In genomic region chr2:61764035-61764800, GRCh38 we compare ENCODE assay signal across 8 cellular contexts.
DNase-seq lines count a peak whose midpoint lies in the region; ATAC-seq and TF ChIP-seq lines count a peak whose summit lies in the region.

No MANE protein-coding gene starts in this region.

- peak overlapping the region; percentile 71 for H3K18ac ChIP-seq in IMR-90 (ENCODE audit: low read depth, low read length)

- H2BK15ac ChIP-seq in IMR-90 (ENCODE audit: low read depth, low read length) = peak overlapping the region; percentile 93

- H3K79me2 ChIP-seq in OCI-LY7 (ENCODE audit: insufficient read depth, low read depth, low read length) = peaks cover 9% of the 10 kb centered on the region; the same call in 1 of the 2 replicates

- H3K9me1 ChIP-seq in IMR-90 (ENCODE audit: insufficient read depth, low read length) = no peaks in the 10 kb centered on the region; the same call in 1 of the 2 replicates

- peak overlapping the region; percentile 96 for H4K91ac ChIP-seq in IMR-90 (ENCODE audit: insufficient read depth, low read depth, low read length)

- H3K27me3 ChIP-seq in IMR-90 (ENCODE audit: control insufficient read depth, insufficient read depth, low read length) = no peaks in the 10 kb centered on the region
- H3K27me3 ChIP-seq in mononuclear cell (ENCODE audit: insufficient read depth, low read length) = no peaks in the 10 kb centered on the region

- H3K4me1 ChIP-seq in IMR-90 (ENCODE audit: control insufficient read depth, insufficient read depth, low read length) (0 out of 2 replicates have a peak, but pooled peaks cover 2% of the 10 kb centered on the region), OCI-LY7 (ENCODE audit: insufficient read depth, low read length, poor library complexity, severe bottlenecking) (peaks cover 17% of the 10 kb centered on the region), mononuclear cell (ENCODE audit: insufficient read depth, low read length) (peaks cover 10% of the 10 kb centered on the region)

- H2BK120ac ChIP-seq in IMR-90 (ENCODE audit: low read depth, low read length) = peak overlapping the region; percentile 30

- H4K8ac ChIP-seq in IMR-90 (ENCODE audit: low read depth in 2 of 2, low read length in 2 of 2) = peak overlapping the region; percentile 98 to 99

- peak overlapping the region; percentile 98 for H3K56ac ChIP-seq in IMR-90 (ENCODE audit: extremely low read depth, insufficient read depth, low read length)

- no peaks in the 10 kb centered on the region for H3K9me2 ChIP-seq in OCI-LY7 (ENCODE audit: insufficient read depth, low read length)

- H2BK20ac ChIP-seq in IMR-90 (ENCODE audit: low read depth, low read length) = 0 out of 2 replicates have a peak overlapping the region, but pooled peaks have one; percentile 1

- H3K27ac ChIP-seq in IMR-90 (ENCODE audit: insufficient read depth, low read length) (peak overlapping the region; percentile 90), OCI-LY7 (ENCODE audit: low read depth, low read length, poor library complexity, severe bottlenecking) (peak overlapping the region; percentile 67)

- H4K5ac ChIP-seq in IMR-90 (ENCODE audit: low read depth, low read length) = peak overlapping the region; percentile 98

- H3K79me1 ChIP-seq in IMR-90 (ENCODE audit: low read depth in 1 of 2, low read length in 2 of 2) = peaks cover 0 to 12% of the 10 kb centered on the region in 2 experiments; a peak in 1 of 4 replicates

- H3K4me2 ChIP-seq in IMR-90 (ENCODE audit: low read depth, low read length) = peak overlapping the region; percentile 88
- peak overlapping the region; percentile 61 for H3K4me2 ChIP-seq in OCI-LY7 (ENCODE audit: low read length)

- no peaks in the 10 kb centered on the region for H3K36me3 ChIP-seq in IMR-90 (ENCODE audit: control insufficient read depth, insufficient read depth, low read length)
- no peaks in the 10 kb centered on the region for H3K36me3 ChIP-seq in OCI-LY7 (ENCODE audit: insufficient read depth, low read length)

- ATAC-seq in GM21529 (IDR thresholded peaks at IDR 0.05; ENCODE audit: unreplicated experiment) (peak; percentile 98), IMR-90 (ENCODE audit: low read depth) (peak; percentile 99)

- dilution Hi-C loops in IMR-90 (cut with HindIII; ENCODE audit: low sequenced_read_pairs, unreplicated experiment) = no loop called here

- peaks cover 5% of the 10 kb centered on the region for H4K20me1 ChIP-seq in IMR-90 (ENCODE audit: insufficient read depth, low read length)
- no peaks in the 10 kb centered on the region for H4K20me1 ChIP-seq in OCI-LY7 (ENCODE audit: insufficient read depth, low read length)

- DNase-seq in DMS114 treated with DMSO at 0.1 percent for 48 hours (lab: John Stamatoyannopoulos, UW; ENCODE audit: unreplicated experiment) (peak; percentile 97), IMR-90 (peak; percentile 99), OCI-LY7 (ENCODE audit: low spot score) (peak; percentile 97), activated T-cell treated with anti-CD3 and anti-CD28 coated beads for 4 hours (peak; percentile 95), epithelial cell of esophagus (ENCODE audit: low read depth) (peak; percentile 99)
- peak; percentile 96 for DNase-seq in stimulated activated CD8-positive, alpha-beta memory T cell treated with anti-CD3 and anti-CD28 coated beads, Interleukin-2, amount 100 ng/mL, for 48 hours (ENCODE audit: low read depth in 2 of 2)

- WGBS in IMR-90 (ENCODE audit: extremely low coverage in 2 of 2, insufficient read length in 1 of 2), 2 experiments = 6% methylated on average over 7 of the region's 70 CpGs; no CpG with 5 or more reads in 1 of the 2 experiments

- TF ChIP-seq RAD21 in IMR-90 (IDR thresholded peaks at IDR 0.05; ENCODE audit: low read length) = no peak

- H2AFZ ChIP-seq in IMR-90 (replicated peaks; ENCODE audit: low read length, poor library complexity) (peak overlapping the region; percentile 92), OCI-LY7 (ENCODE audit: low read length) (peak overlapping the region; percentile 86)

- H3K4me3 ChIP-seq in IMR-90 (ENCODE audit: insufficient read depth, low read depth, low read length) (peak overlapping the region; percentile 50), OCI-LY7 (ENCODE audit: low read depth, low read length, poor library complexity, severe bottlenecking) (peak overlapping the region; percentile 90), epithelial cell of esophagus (ENCODE audit: low read length) (peak overlapping the region; percentile 76), mononuclear cell (ENCODE audit: low read length) (peak overlapping the region; percentile 97)

- intact Hi-C loops in IMR-90 (cut with micrococcal nuclease) (no loop called here), OCI-LY7 (cut with micrococcal nuclease; ENCODE audit: unreplicated experiment) (no loop called here)

- peak; percentile 98 for TF ChIP-seq POLR2A in IMR-90 (IDR thresholded peaks at IDR 0.05; ENCODE audit: low read depth, low read length)

- peak overlapping the region; percentile 95 for H2AK9ac ChIP-seq in IMR-90 (replicated peaks; ENCODE audit: low read depth, low read length, poor library complexity)

- peak overlapping the region; percentile 94 for H3K23ac ChIP-seq in IMR-90 (ENCODE audit: low read depth, low read length)

- POLR2A ChIA-PET in IMR-90 (lab: Charles Lee; ENCODE audit: unreplicated experiment) (interaction anchor here (0.6 kb wide), 1 partner anchor 102 kb away, joined by 5 read pairs; no protein-coding TSS in a partner anchor), OCI-LY7 (lab: Charles Lee) (interaction anchor here (1.1 kb wide), 1 partner anchor 12 kb away, joined by 4 read pairs; no protein-coding TSS in a partner anchor)

- BruUV-seq in IMR-90 (replicated peaks; lab: Mats Ljungman, UMichigan) (no TSS peak), OCI-LY7 (replicated peaks; lab: Mats Ljungman, UMichigan) (TSS peak; percentile 98)

- H3K9me3 ChIP-seq in IMR-90 (ENCODE audit: control insufficient read depth, insufficient read depth, low read length) (no peaks in the 10 kb centered on the region), OCI-LY7 (ENCODE audit: low read length) (no peaks in the 10 kb centered on the region), mononuclear cell (ENCODE audit: low read depth, low read length) (no peaks in the 10 kb centered on the region)

- TF ChIP-seq CTCF in IMR-90 (conservative IDR thresholded peaks at IDR 0.05; ENCODE audit: low read depth, low read length) (no peak), OCI-LY7 (conservative IDR thresholded peaks at IDR 0.05; ENCODE audit: low read length) (no peak), epithelial cell of esophagus (IDR thresholded peaks at IDR 0.05; ENCODE audit: insufficient read depth, low read depth, low read length, missing control alignments) (no peak)

- CTCF ChIA-PET in IMR-90 (lab: Yijun Ruan, JAX) = no interaction called here
- CTCF ChIA-PET in OCI-LY7 (lab: Charles Lee; ENCODE audit: unreplicated experiment) = no interaction called here

- in situ Hi-C loops in IMR-90 (cut with MboI; ENCODE audit: low sequenced_read_pairs) = no loop called here

- H3K4ac ChIP-seq in IMR-90 (ENCODE audit: low read depth, low read length) = peak overlapping the region; percentile 94

- peak overlapping the region; percentile 70 for H3K14ac ChIP-seq in IMR-90 (replicated peaks; ENCODE audit: low read depth, low read length)

- H2AK5ac ChIP-seq in IMR-90 (ENCODE audit: low read depth, low read length) = peak overlapping the region; percentile 97

- peak overlapping the region; percentile 85 for H3K9ac ChIP-seq in IMR-90 (ENCODE audit: low read depth, low read length)

- peak overlapping the region; percentile 91 for H2BK5ac ChIP-seq in IMR-90 (ENCODE audit: low read depth, low read length, poor library complexity, severe bottlenecking)

TF ChIP-seq in IMR-90, 13 proteins besides CTCF, POLR2A, EP300 and RAD21:
- TF ChIP-seq ELK1 (IDR thresholded peaks at IDR 0.05; ENCODE audit: borderline replicate concordance, low read depth, low read length) (no peak), CEBPB (IDR thresholded peaks at IDR 0.05; ENCODE audit: low read depth, low read length) (peak; percentile 48), SMC3 (IDR thresholded peaks at IDR 0.05; ENCODE audit: low read depth, low read length) (peak; percentile 1; the same call in 1 of the 2 replicates), MAFK (IDR thresholded peaks at IDR 0.05; ENCODE audit: low read depth, low read length) (no peak), USF2 (IDR thresholded peaks at IDR 0.05; ENCODE audit: low read depth, low read length) (0 out of 2 replicates have a peak, but pooled peaks have one; percentile 3), MAZ (IDR thresholded peaks at IDR 0.05; ENCODE audit: borderline replicate concordance, low read depth, low read length) (peak; percentile 50), BHLHE40 (IDR thresholded peaks at IDR 0.05; ENCODE audit: low read depth, low read length) (peak; percentile 32; the same call in 1 of the 2 replicates)

Comparison
In these comparisons a context has a peak if more than half of its experiments do, and no peak if none do; other contexts are left out.
1. Peak in every context shown above with its lines: DNase-seq, ATAC-seq, H3K4me3 ChIP-seq and H3K27ac ChIP-seq.